Comparison of ENCODE assay signal across 26 cellular contexts in genomic region chr11:61838501-61838900, GRCh38. TPM values are rescaled to one million over a fixed set of nuclear protein-coding genes. Genes with fewer than 3 reads are reported as not detected.
DNase-seq lines count a peak whose midpoint lies in the region; ATAC-seq and TF ChIP-seq lines count a peak whose summit lies in the region.
"Had no signal": no experiment of that assay in that cellular context is flagged by ENCODE, and none has a peak within 500 bp of the region (broad histone marks: within the 10 kb centered on the region; RNA-seq: fewer than 3 reads in every experiment).

No MANE protein-coding gene starts in this region.

- H3K27me3 Mint-ChIP-seq in WTC11 (ENCODE audit: low read depth): no peaks in the 10 kb centered on the region
- no peaks in the 10 kb centered on the region for H3K27me3 Mint-ChIP-seq in naive B cell
- H3K27me3 Mint-ChIP-seq: activated naive CD4-positive, alpha-beta T cell treated with anti-CD3 and anti-CD28 coated beads, Interleukin-2, amount 10 ng/mL, durations not matched to agents 7 days and 5 days; progenitor cell of endocrine pancreas; stimulated activated naive CD8-positive, alpha-beta T cell treated with anti-CD3 and anti-CD28 coated beads, Interleukin-15, amount 100 ng/mL, for 72 hours; T-cell had no signal

- peak overlapping the region; percentile 45; the same call in 1 of the 2 replicates for H3K27ac Mint-ChIP-seq in WTC11
- peak overlapping the region in 4 of 6 donors; percentile 2 to 86 (median 68) for H3K27ac Mint-ChIP-seq in naive B cell
- H3K27ac Mint-ChIP-seq: endodermal cell had no signal

- ATAC-seq in WTC11 (no peak), naive B cell (ENCODE audit: low read depth in 2 of 2) (no peak)
- ATAC-seq: gastroesophageal sphincter; GM12878; stimulated activated naive CD8-positive, alpha-beta T cell treated with anti-CD3 and anti-CD28 coated beads, Interleukin-15, amount 100 ng/mL, for 72 hours; T-cell had no signal

- peak; percentile 16 for TF ChIP-seq POLR2A in GM15510 (IDR thresholded peaks at IDR 0.05; ENCODE audit: borderline replicate concordance, extremely low read depth, insufficient read length)

- no peak for TF ChIP-seq CTCF in WTC11 (IDR thresholded peaks at IDR 0.05)

- CTCF ChIA-PET in WTC11 (lab: Charles Lee): interaction anchor here (0.5 kb wide), 1 partner anchor 106 kb away, joined by 5 read pairs; no protein-coding TSS in a partner anchor

- POLR2A ChIA-PET in WTC11 (lab: Charles Lee): interaction anchor here (0.5 to 0.8 kb wide), 2 partner anchors 28 to 41 kb away, joined by 3 to 4 read pairs; no protein-coding TSS in a partner anchor

- no peak for DNase-seq in WTC11 (ENCODE audit: low spot score)
- no peak for DNase-seq in naive B cell
- no peak for DNase-seq in NCI-H146 treated with DMSO at 0.1 percent for 48 hours (lab: John Stamatoyannopoulos, UW; ENCODE audit: unreplicated experiment)
- no peak for DNase-seq in NCI-H1436 treated with DMSO at 0.1 percent for 48 hours (lab: John Stamatoyannopoulos, UW)
- DNase-seq: activated naive CD4-positive, alpha-beta T cell treated with anti-CD3 and anti-CD28 coated beads, Interleukin-2, amount 10 ng/mL, durations not matched to agents 7 days and 5 days; activated T-cell treated with anti-CD3 and anti-CD28 coated beads, Interleukin-2, amount 50 U/mL, for 48 hours; anterior cingulate cortex; Calu3; cortex of kidney; endodermal cell; hippocampal formation; KBM-7; left ventricle myocardium inferior; midbrain; NCI-H146; NCI-H510A treated with DMSO at 0.1 percent for 48 hours; Peyer's patch; sigmoid colon; stimulated activated naive CD8-positive, alpha-beta T cell treated with anti-CD3 and anti-CD28 coated beads, Interleukin-15, amount 100 ng/mL, for 72 hours; T-cell; thyroid gland had no signal

- 0 out of 2 replicates have a peak, but pooled peaks cover 3% of the 10 kb centered on the region for H3K9me3 Mint-ChIP-seq in WTC11
- H3K9me3 Mint-ChIP-seq in naive B cell: peaks cover 0 to 2% (median 0%) of the 10 kb centered on the region in 7 donors
- H3K9me3 Mint-ChIP-seq: activated naive CD4-positive, alpha-beta T cell treated with anti-CD3 and anti-CD28 coated beads, Interleukin-2, amount 10 ng/mL, durations not matched to agents 7 days and 5 days; endodermal cell; stimulated activated naive CD8-positive, alpha-beta T cell treated with anti-CD3 and anti-CD28 coated beads, Interleukin-15, amount 100 ng/mL, for 72 hours; T-cell had no signal

- H3K36me3 Mint-ChIP-seq in WTC11 (peaks cover 68% of the 10 kb centered on the region), naive B cell (peaks cover 1 to 4% of the 10 kb centered on the region in 2 donors)
- H3K36me3 Mint-ChIP-seq: T-cell had no signal

- H3K4me1 Mint-ChIP-seq in WTC11: peaks cover 31% of the 10 kb centered on the region
- peaks cover 19 to 32% (median 23%) of the 10 kb centered on the region in 3 donors for H3K4me1 Mint-ChIP-seq in naive B cell

- H3K4me3 Mint-ChIP-seq in WTC11 (no peak overlapping the region), naive B cell (no peak overlapping the region)
- H3K4me3 Mint-ChIP-seq: activated naive CD4-positive, alpha-beta T cell treated with anti-CD3 and anti-CD28 coated beads, Interleukin-2, amount 10 ng/mL, durations not matched to agents 7 days and 5 days; CD14-positive monocyte; endodermal cell; stimulated activated naive CD8-positive, alpha-beta T cell treated with anti-CD3 and anti-CD28 coated beads, Interleukin-15, amount 100 ng/mL, for 72 hours; T-cell had no signal

TF ChIP-seq in WTC11, 78 proteins besides CTCF, POLR2A, EP300 and RAD21:
- TF ChIP-seq ZNF396 (CRISPR knock-in tag; IDR thresholded peaks at IDR 0.05; ENCODE audit: borderline replicate concordance) (no peak), RORB (CRISPR knock-in tag; IDR thresholded peaks at IDR 0.05) (no peak), TCF7 (CRISPR knock-in tag; IDR thresholded peaks at IDR 0.05; ENCODE audit: low read depth) (no peak), ZNF138 (CRISPR knock-in tag; conservative IDR thresholded peaks at IDR 0.05) (no peak), ZNF423 (CRISPR knock-in tag; IDR thresholded peaks at IDR 0.05) (no peak), ZNF425 (CRISPR knock-in tag; conservative IDR thresholded peaks at IDR 0.05) (no peak)

RNA-seq across cellular contexts. Expression of gene FADS2, which starts 10.4 kb away (rescaled TPM):
- 416 to 423 TPM (median 422 TPM) in 3 replicates for total RNA-seq in WTC11 (2021)
- 10 to 100 TPM in 1 of 6 donors, 1 to 10 TPM in 3, under 1 TPM in 1, not detected in 1; 0.92 to 11.5 (median 2.0) TPM for polyA plus RNA-seq in naive B cell (ENCODE audit: low read depth in 6 of 6)

RNA-seq across cellular contexts. Expression of gene FADS1, which starts 21.7 kb away (rescaled TPM):
- total RNA-seq in WTC11 (2021): 105 to 108 TPM (median 105 TPM) in 3 replicates
- polyA plus RNA-seq in naive B cell (ENCODE audit: low read depth in 6 of 6): 10 to 100 TPM in 1 of 6 donors, 1 to 10 TPM in 3, under 1 TPM in 1, not detected in 1; 0.79 to 14.0 (median 1.6) TPM

RNA-seq across cellular contexts. Expression of gene FEN1, which starts 45.8 kb away (rescaled TPM):
- 72.3 to 96.3 TPM (median 73.2 TPM) in 3 replicates for total RNA-seq in WTC11 (2021)
- 10 to 100 TPM in 5 of 6 donors, 1 to 10 TPM in 1; 8.0 to 23.8 (median 15.3) TPM for polyA plus RNA-seq in naive B cell (ENCODE audit: low read depth in 6 of 6)

RNA-seq across cellular contexts. Expression of gene TMEM258, which starts 46.1 kb away (rescaled TPM):
- 175 to 192 TPM (median 190 TPM) in 3 replicates for total RNA-seq in WTC11 (2021)
- polyA plus RNA-seq in naive B cell (ENCODE audit: low read depth in 6 of 6): 100 to 1,000 TPM; 117 to 238 (median 185) TPM

RNA-seq across cellular contexts. Expression of gene FADS3, which starts 52.8 kb away (rescaled TPM):
- total RNA-seq in WTC11 (2021): 47.4 to 50.0 TPM (median 49.3 TPM) in 3 replicates
- 10 to 100 TPM; 27.6 to 41.3 (median 34.4) TPM for polyA plus RNA-seq in naive B cell (ENCODE audit: low read depth in 6 of 6)
